ENCODE assay signal across 12 cellular contexts in genomic region chr11:66101055-66101454, GRCh38. TPM values are rescaled to one million over a fixed set of nuclear protein-coding genes. Genes with fewer than 3 reads are reported as not detected.
A peak's percentile ranks its signal among the peaks of the same experiment; 100 is the strongest.
DNase-seq lines count a peak whose midpoint lies in the region; ATAC-seq and TF ChIP-seq lines count a peak whose summit lies in the region.
"Had no signal": no experiment of that assay in that cellular context is flagged by ENCODE, and none has a peak within 500 bp of the region (broad histone marks: within the 10 kb centered on the region; RNA-seq: fewer than 3 reads in every experiment).

No MANE protein-coding gene starts in this region.

- peaks cover 62% of the 10 kb centered on the region for H3K4me1 ChIP-seq in DOHH2 (ENCODE audit: control insufficient read depth, low read length)
- H3K4me1 ChIP-seq in heart right ventricle: peaks cover 0 to 40% (median 17%) of the 10 kb centered on the region in 9 donors

- POLR2A ChIA-PET in activated CD8-positive, alpha-beta T cell treated with anti-CD3 and anti-CD28 coated beads, Interleukin-2, amount 10 ng/mL, durations not matched to agents 7 days and 5 days (lab: Charles Lee): interaction anchor here (0.8 to 2.0 kb wide), 6 partner anchors 14 to 20 kb away, joined by 3 to 10 read pairs (median 4); no protein-coding TSS in a partner anchor
- POLR2A ChIA-PET in naive thymus-derived CD8-positive, alpha-beta T cell (lab: Charles Lee): interaction anchor here (1.0 to 7.2 kb wide), 8 partner anchors 10 to 31 kb away, joined by 4 to 91 read pairs (median 9); partner anchors contain the start of gene PACS1

- H3K36me3 ChIP-seq in DOHH2 (ENCODE audit: control insufficient read depth, low read length) (peaks cover 9% of the 10 kb centered on the region), heart right ventricle (peaks cover 0 to 3% (median 0%) of the 10 kb centered on the region in 9 donors)

- 70 to 78% methylated on average over 3 of the region's 3 CpGs for WGBS in heart right ventricle, 2 donors

- H3K27me3 ChIP-seq in DOHH2 (ENCODE audit: control insufficient read depth, low read length) (no peaks in the 10 kb centered on the region), heart right ventricle (no peaks in the 10 kb centered on the region)
- H3K27me3 ChIP-seq: esophagus squamous epithelium had no signal

- DNase-seq in activated CD8-positive, alpha-beta T cell treated with anti-CD3 and anti-CD28 coated beads, Interleukin-2, amount 10 ng/mL, durations not matched to agents 7 days and 5 days: no peak
- DNase-seq in naive thymus-derived CD8-positive, alpha-beta T cell: no peak
- DNase-seq in NCI-H774 (lab: John Stamatoyannopoulos, UW): no peak
- DNase-seq in heart right ventricle: no peak
- DNase-seq: NCI-H748 treated with DMSO at 0.1 percent for 48 hours had no signal

- H3K9me2 ChIP-seq in DOHH2 (replicated peaks; ENCODE audit: control insufficient read depth, low read length): no peaks in the 10 kb centered on the region

- H3K27ac Mint-ChIP-seq in activated CD8-positive, alpha-beta T cell treated with anti-CD3 and anti-CD28 coated beads, Interleukin-2, amount 10 ng/mL, durations not matched to agents 7 days and 5 days: peak overlapping the region; percentile 95
- H3K27ac Mint-ChIP-seq in naive thymus-derived CD8-positive, alpha-beta T cell: peak overlapping the region; percentile 91 to 98 (median 95)

- intact Hi-C loops in heart right ventricle (cut with DNase I): no loop called here

- peak; percentile 21 for ATAC-seq in GM21737 (IDR thresholded peaks at IDR 0.05; ENCODE audit: unreplicated experiment)
- ATAC-seq in activated CD8-positive, alpha-beta T cell treated with anti-CD3 and anti-CD28 coated beads, Interleukin-2, amount 10 ng/mL, durations not matched to agents 7 days and 5 days: peak; percentile 64
- peak; percentile 65 to 73 for ATAC-seq in naive thymus-derived CD8-positive, alpha-beta T cell
- ATAC-seq in GM18909 (IDR thresholded peaks at IDR 0.05; ENCODE audit: poor library complexity, unreplicated experiment): no peak
- no peak for ATAC-seq in heart right ventricle

- H3K4me3 Mint-ChIP-seq in activated CD8-positive, alpha-beta T cell treated with anti-CD3 and anti-CD28 coated beads, Interleukin-2, amount 10 ng/mL, durations not matched to agents 7 days and 5 days: peak overlapping the region; percentile 77
- peak overlapping the region; percentile 75 to 90 (median 86) for H3K4me3 Mint-ChIP-seq in naive thymus-derived CD8-positive, alpha-beta T cell

- H3K27ac ChIP-seq in DOHH2 (ENCODE audit: low read depth, low read length): peak overlapping the region; percentile 74
- H3K27ac ChIP-seq in heart right ventricle: peak overlapping the region in 2 of 10 donors; percentile 26 to 66

- peaks cover 85% of the 10 kb centered on the region for H3K79me2 ChIP-seq in DOHH2 (ENCODE audit: control insufficient read depth, low read length)

- H3K4me2 ChIP-seq in DOHH2 (ENCODE audit: low read length): peak overlapping the region; percentile 87

- TF ChIP-seq CTCF in DOHH2 (IDR thresholded peaks at IDR 0.05; ENCODE audit: low read depth, low read length, poor library complexity, severe bottlenecking) (no peak), heart right ventricle (IDR thresholded peaks at IDR 0.05) (no peak)

- H3K9me3 ChIP-seq in DOHH2 (ENCODE audit: control insufficient read depth, insufficient read depth, low read length) (no peaks in the 10 kb centered on the region), heart right ventricle (no peaks in the 10 kb centered on the region)
- H3K9me3 ChIP-seq: esophagus squamous epithelium had no signal

- peaks cover 21% of the 10 kb centered on the region; the same call in 1 of the 2 replicates for H3F3A ChIP-seq in DOHH2 (ENCODE audit: control insufficient read depth, insufficient read depth)

- CTCF ChIA-PET in activated CD8-positive, alpha-beta T cell treated with anti-CD3 and anti-CD28 coated beads, Interleukin-2, amount 10 ng/mL, durations not matched to agents 7 days and 5 days (lab: Charles Lee): interaction anchor here (0.9 to 3.7 kb wide), 12 partner anchors 10 to 78 kb away, joined by 3 to 18 read pairs (median 6); no protein-coding TSS in a partner anchor

- peaks cover 30% of the 10 kb centered on the region for H3K36me3 Mint-ChIP-seq in activated CD8-positive, alpha-beta T cell treated with anti-CD3 and anti-CD28 coated beads, Interleukin-2, amount 10 ng/mL, durations not matched to agents 7 days and 5 days (ENCODE audit: low read depth)
- peaks cover 0 to 26% (median 1%) of the 10 kb centered on the region in 3 donors for H3K36me3 Mint-ChIP-seq in naive thymus-derived CD8-positive, alpha-beta T cell

- peaks cover 51% of the 10 kb centered on the region for H3K4me1 Mint-ChIP-seq in activated CD8-positive, alpha-beta T cell treated with anti-CD3 and anti-CD28 coated beads, Interleukin-2, amount 10 ng/mL, durations not matched to agents 7 days and 5 days (ENCODE audit: low read depth)
- peaks cover 41 to 84% (median 75%) of the 10 kb centered on the region in 4 donors for H3K4me1 Mint-ChIP-seq in naive thymus-derived CD8-positive, alpha-beta T cell

- H4K20me1 ChIP-seq in DOHH2 (ENCODE audit: control insufficient read depth, insufficient read depth, low read depth, low read length): no peaks in the 10 kb centered on the region

- H3K9me3 Mint-ChIP-seq in activated CD8-positive, alpha-beta T cell treated with anti-CD3 and anti-CD28 coated beads, Interleukin-2, amount 10 ng/mL, durations not matched to agents 7 days and 5 days (ENCODE audit: insufficient read depth): no peaks in the 10 kb centered on the region
- peaks cover 0 to 2% (median 0%) of the 10 kb centered on the region in 9 donors for H3K9me3 Mint-ChIP-seq in naive thymus-derived CD8-positive, alpha-beta T cell

- no peaks in the 10 kb centered on the region for H3K27me3 Mint-ChIP-seq in activated CD8-positive, alpha-beta T cell treated with anti-CD3 and anti-CD28 coated beads, Interleukin-2, amount 10 ng/mL, durations not matched to agents 7 days and 5 days (ENCODE audit: low read depth)
- no peaks in the 10 kb centered on the region for H3K27me3 Mint-ChIP-seq in naive thymus-derived CD8-positive, alpha-beta T cell

- H3K4me3 ChIP-seq in DOHH2 (ENCODE audit: low read length) (peak overlapping the region; percentile 69), heart right ventricle (peak overlapping the region in 1 of 10 donors; percentile 27)
- H3K4me3 ChIP-seq: skin epidermis had no signal

RNA-seq across cellular contexts. Expression of gene PACS1, which starts 31.0 kb away (rescaled TPM):
- 10 to 100 TPM; 84.6 to 91.6 TPM for total RNA-seq in activated CD8-positive, alpha-beta T cell treated with anti-CD3 and anti-CD28 coated beads, Interleukin-2, amount 10 ng/mL, durations not matched to agents 7 days and 5 days
- 100 to 1,000 TPM; 312 to 317 TPM for total RNA-seq in naive thymus-derived CD8-positive, alpha-beta T cell
- 10 to 100 TPM; 35.9 to 98.8 (median 49.9) TPM for polyA plus RNA-seq in naive thymus-derived CD8-positive, alpha-beta T cell
- total RNA-seq in heart right ventricle: 100 to 1,000 TPM in 4 of 10 donors, 10 to 100 TPM in 6; 50.0 to 121 (median 81.9) TPM
- 10 to 100 TPM; 24.1 to 28.2 TPM for polyA plus RNA-seq in heart right ventricle

RNA-seq across cellular contexts. Expression of gene SF3B2, which starts 48.9 kb away (rescaled TPM):
- total RNA-seq in activated CD8-positive, alpha-beta T cell treated with anti-CD3 and anti-CD28 coated beads, Interleukin-2, amount 10 ng/mL, durations not matched to agents 7 days and 5 days: 100 to 1,000 TPM; 241 to 253 TPM
- total RNA-seq in naive thymus-derived CD8-positive, alpha-beta T cell: 100 to 1,000 TPM; 184 to 197 TPM
- polyA plus RNA-seq in naive thymus-derived CD8-positive, alpha-beta T cell: 100 to 1,000 TPM in 1 of 3 donors, 10 to 100 TPM in 2; 70.3 to 115 (median 91.6) TPM
- 10 to 100 TPM; 62.0 to 89.8 (median 72.7) TPM for total RNA-seq in heart right ventricle
- polyA plus RNA-seq in heart right ventricle: 10 to 100 TPM; 46.5 to 94.9 TPM

RNA-seq across cellular contexts. Expression of gene GAL3ST3, which starts 52.1 kb away (rescaled TPM):
- total RNA-seq in activated CD8-positive, alpha-beta T cell treated with anti-CD3 and anti-CD28 coated beads, Interleukin-2, amount 10 ng/mL, durations not matched to agents 7 days and 5 days: not detected
- total RNA-seq in naive thymus-derived CD8-positive, alpha-beta T cell: not detected
- polyA plus RNA-seq in naive thymus-derived CD8-positive, alpha-beta T cell: under 1 TPM in 1 of 3 donors, not detected in 2; 0.27 TPM
- 1 to 10 TPM; 1.9 to 4.6 (median 2.5) TPM for total RNA-seq in heart right ventricle
- 1 to 10 TPM in 1 of 2 donors, under 1 TPM in 1; 0.07 to 1.0 TPM for polyA plus RNA-seq in heart right ventricle
- total RNA-seq: esophagus squamous epithelium, HT1080, SK-MEL-5 had no signal

Comparison
In these comparisons a context has a peak if more than half of its experiments do, and no peak if none do; other contexts are left out.
1. ATAC-seq: peak in GM21737 (single experiment), activated CD8-positive, alpha-beta T cell treated with anti-CD3 and anti-CD28 coated beads, Interleukin-2, amount 10 ng/mL, durations not matched to agents 7 days and 5 days (single experiment) and naive thymus-derived CD8-positive, alpha-beta T cell (2 of 2); none in GM18909 (single experiment) and heart right ventricle (0 of 8).